1 cellular context compared by ENCODE assay signal in genomic region chr6:31702819-31703716, GRCh38.
TF ChIP-seq lines count a peak whose summit lies in the region.

TSS of gene ABHD16A (minus strand) at chr6:31703324. CDS start at chr6:31703281, 43 bp downstream.

TF ChIP-seq in HepG2, 621 proteins besides CTCF, POLR2A, EP300 and RAD21 (continued from another document and continues in another):
- TF ChIP-seq, protein P1, sequence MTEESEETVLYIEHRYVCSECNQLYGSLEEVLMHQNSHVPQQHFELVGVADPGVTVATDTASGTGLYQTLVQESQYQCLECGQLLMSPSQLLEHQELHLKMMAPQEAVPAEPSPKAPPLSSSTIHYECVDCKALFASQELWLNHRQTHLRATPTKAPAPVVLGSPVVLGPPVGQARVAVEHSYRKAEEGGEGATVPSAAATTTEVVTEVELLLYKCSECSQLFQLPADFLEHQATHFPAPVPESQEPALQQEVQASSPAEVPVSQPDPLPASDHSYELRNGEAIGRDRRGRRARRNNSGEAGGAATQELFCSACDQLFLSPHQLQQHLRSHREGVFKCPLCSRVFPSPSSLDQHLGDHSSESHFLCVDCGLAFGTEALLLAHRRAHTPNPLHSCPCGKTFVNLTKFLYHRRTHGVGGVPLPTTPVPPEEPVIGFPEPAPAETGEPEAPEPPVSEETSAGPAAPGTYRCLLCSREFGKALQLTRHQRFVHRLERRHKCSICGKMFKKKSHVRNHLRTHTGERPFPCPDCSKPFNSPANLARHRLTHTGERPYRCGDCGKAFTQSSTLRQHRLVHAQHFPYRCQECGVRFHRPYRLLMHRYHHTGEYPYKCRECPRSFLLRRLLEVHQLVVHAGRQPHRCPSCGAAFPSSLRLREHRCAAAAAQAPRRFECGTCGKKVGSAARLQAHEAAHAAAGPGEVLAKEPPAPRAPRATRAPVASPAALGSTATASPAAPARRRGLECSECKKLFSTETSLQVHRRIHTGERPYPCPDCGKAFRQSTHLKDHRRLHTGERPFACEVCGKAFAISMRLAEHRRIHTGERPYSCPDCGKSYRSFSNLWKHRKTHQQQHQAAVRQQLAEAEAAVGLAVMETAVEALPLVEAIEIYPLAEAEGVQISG (CRISPR knock-in tag; IDR thresholded peaks at IDR 0.05): peak; percentile 90
- TF ChIP-seq PCBP1 (IDR thresholded peaks at IDR 0.05; ENCODE audit: borderline replicate concordance, low read depth, low read length) (peak; percentile 66; the same call in 1 of the 2 replicates), HOMEZ (CRISPR knock-in tag; IDR thresholded peaks at IDR 0.05; ENCODE audit: low read depth) (0 out of 2 replicates have a peak, but pooled peaks have one; percentile 72), ZNF770 (CRISPR knock-in tag; IDR thresholded peaks at IDR 0.05) (peak; percentile 37; the same call in 1 of the 2 replicates), ZNF354B (CRISPR knock-in tag; IDR thresholded peaks at IDR 0.05) (no peak), CCAR2 (optimal IDR thresholded peaks at IDR 0.05; ENCODE audit: low read depth, low read length) (no peak), TAF15 (IDR thresholded peaks at IDR 0.05; ENCODE audit: low read depth, low read length, poor library complexity, severe bottlenecking) (peak; percentile 37), ZNF3 (CRISPR knock-in tag; IDR thresholded peaks at IDR 0.05) (no peak), NFIC (IDR thresholded peaks at IDR 0.05; ENCODE audit: low read length) (no peak; the same call in 1 of the 2 replicates), SMYD3 (CRISPR knock-in tag; IDR thresholded peaks at IDR 0.05) (peak; percentile 91; the same call in 1 of the 2 replicates), HNRNPL (IDR thresholded peaks at IDR 0.05; ENCODE audit: low read depth, low read length) (peak; percentile 47; the same call in 1 of the 2 replicates), TBX3 (IDR thresholded peaks at IDR 0.05; ENCODE audit: borderline replicate concordance) (peak; percentile 87), RFX1 (IDR thresholded peaks at IDR 0.05) (no peak), ZSCAN31 (CRISPR knock-in tag; IDR thresholded peaks at IDR 0.05; ENCODE audit: low read depth) (peak; percentile 71; the same call in 1 of the 2 replicates), DR1 (CRISPR knock-in tag; IDR thresholded peaks at IDR 0.05) (no peak; the same call in 1 of the 2 replicates), FOSL1 (CRISPR knock-in tag; IDR thresholded peaks at IDR 0.05; ENCODE audit: borderline replicate concordance) (no peak), MEF2D (CRISPR knock-in tag; IDR thresholded peaks at IDR 0.05) (no peak; the same call in 1 of the 2 replicates), ZNF317 (CRISPR knock-in tag; IDR thresholded peaks at IDR 0.05) (peak; percentile 84), ZFP62 (CRISPR knock-in tag; IDR thresholded peaks at IDR 0.05) (no peak; the same call in 1 of the 2 replicates), ARNT2 (CRISPR knock-in tag; IDR thresholded peaks at IDR 0.05; ENCODE audit: low read depth) (0 out of 2 replicates have a peak, but pooled peaks have one; percentile 15), GATA4 (IDR thresholded peaks at IDR 0.05; ENCODE audit: borderline replicate concordance, low read depth) (peak; percentile 63; the same call in 1 of the 2 replicates), ZNF720 (CRISPR knock-in tag; IDR thresholded peaks at IDR 0.05) (no peak), RAD51 (IDR thresholded peaks at IDR 0.05; ENCODE audit: borderline replicate concordance) (no peak), SATB2 (CRISPR knock-in tag; IDR thresholded peaks at IDR 0.05) (0 out of 2 replicates have a peak, but pooled peaks have one; percentile 26), DNMT1 (CRISPR knock-in tag; IDR thresholded peaks at IDR 0.05) (no peak)
- TF ChIP-seq, protein P2, sequence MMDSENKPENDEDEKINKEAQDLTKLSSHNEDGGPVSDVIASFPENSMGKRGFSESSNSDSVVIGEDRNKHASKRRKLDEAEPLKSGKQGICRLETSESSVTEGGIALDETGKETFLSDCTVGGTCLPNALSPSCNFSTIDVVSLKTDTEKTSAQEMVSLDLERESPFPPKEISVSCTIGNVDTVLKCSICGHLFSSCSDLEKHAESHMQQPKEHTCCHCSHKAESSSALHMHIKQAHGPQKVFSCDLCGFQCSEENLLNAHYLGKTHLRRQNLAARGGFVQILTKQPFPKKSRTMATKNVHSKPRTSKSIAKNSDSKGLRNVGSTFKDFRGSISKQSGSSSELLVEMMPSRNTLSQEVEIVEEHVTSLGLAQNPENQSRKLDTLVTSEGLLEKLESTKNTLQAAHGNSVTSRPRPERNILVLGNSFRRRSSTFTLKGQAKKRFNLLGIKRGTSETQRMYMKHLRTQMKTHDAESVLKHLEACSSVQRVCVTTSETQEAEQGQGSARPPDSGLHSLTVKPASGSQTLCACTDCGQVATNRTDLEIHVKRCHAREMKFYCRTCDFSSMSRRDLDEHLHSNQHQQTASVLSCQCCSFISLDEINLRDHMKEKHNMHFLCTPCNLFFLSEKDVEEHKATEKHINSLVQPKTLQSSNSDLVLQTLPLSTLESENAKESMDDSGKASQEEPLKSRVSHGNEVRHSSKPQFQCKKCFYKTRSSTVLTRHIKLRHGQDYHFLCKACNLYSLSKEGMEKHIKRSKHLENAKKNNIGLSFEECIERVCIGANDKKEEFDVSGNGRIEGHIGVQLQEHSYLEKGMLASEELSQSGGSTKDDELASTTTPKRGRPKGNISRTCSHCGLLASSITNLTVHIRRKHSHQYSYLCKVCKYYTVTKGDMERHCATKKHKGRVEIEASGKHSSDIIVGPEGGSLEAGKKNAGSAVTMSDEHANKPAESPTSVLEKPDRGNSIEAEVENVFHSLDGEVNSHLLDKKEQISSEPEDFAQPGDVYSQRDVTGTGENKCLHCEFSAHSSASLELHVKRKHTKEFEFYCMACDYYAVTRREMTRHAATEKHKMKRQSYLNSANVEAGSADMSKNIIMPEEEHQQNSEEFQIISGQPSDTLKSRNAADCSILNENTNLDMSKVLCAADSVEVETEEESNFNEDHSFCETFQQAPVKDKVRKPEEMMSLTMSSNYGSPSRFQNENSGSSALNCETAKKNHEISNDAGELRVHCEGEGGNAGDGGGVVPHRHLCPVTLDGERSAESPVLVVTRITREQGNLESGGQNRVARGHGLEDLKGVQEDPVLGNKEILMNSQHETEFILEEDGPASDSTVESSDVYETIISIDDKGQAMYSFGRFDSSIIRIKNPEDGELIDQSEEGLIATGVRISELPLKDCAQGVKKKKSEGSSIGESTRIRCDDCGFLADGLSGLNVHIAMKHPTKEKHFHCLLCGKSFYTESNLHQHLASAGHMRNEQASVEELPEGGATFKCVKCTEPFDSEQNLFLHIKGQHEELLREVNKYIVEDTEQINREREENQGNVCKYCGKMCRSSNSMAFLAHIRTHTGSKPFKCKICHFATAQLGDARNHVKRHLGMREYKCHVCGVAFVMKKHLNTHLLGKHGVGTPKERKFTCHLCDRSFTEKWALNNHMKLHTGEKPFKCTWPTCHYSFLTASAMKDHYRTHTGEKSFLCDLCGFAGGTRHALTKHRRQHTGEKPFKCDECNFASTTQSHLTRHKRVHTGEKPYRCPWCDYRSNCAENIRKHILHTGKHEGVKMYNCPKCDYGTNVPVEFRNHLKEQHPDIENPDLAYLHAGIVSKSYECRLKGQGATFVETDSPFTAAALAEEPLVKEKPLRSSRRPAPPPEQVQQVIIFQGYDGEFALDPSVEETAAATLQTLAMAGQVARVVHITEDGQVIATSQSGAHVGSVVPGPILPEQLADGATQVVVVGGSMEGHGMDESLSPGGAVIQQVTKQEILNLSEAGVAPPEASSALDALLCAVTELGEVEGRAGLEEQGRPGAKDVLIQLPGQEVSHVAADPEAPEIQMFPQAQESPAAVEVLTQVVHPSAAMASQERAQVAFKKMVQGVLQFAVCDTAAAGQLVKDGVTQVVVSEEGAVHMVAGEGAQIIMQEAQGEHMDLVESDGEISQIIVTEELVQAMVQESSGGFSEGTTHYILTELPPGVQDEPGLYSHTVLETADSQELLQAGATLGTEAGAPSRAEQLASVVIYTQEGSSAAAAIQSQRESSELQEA (CRISPR knock-in tag; IDR thresholded peaks at IDR 0.05; ENCODE audit: not compliant biosample characterization): no peak
- TF ChIP-seq, protein P3, sequence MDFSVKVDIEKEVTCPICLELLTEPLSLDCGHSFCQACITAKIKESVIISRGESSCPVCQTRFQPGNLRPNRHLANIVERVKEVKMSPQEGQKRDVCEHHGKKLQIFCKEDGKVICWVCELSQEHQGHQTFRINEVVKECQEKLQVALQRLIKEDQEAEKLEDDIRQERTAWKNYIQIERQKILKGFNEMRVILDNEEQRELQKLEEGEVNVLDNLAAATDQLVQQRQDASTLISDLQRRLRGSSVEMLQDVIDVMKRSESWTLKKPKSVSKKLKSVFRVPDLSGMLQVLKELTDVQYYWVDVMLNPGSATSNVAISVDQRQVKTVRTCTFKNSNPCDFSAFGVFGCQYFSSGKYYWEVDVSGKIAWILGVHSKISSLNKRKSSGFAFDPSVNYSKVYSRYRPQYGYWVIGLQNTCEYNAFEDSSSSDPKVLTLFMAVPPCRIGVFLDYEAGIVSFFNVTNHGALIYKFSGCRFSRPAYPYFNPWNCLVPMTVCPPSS (IDR thresholded peaks at IDR 0.05): no peak
- TF ChIP-seq, protein P4, sequence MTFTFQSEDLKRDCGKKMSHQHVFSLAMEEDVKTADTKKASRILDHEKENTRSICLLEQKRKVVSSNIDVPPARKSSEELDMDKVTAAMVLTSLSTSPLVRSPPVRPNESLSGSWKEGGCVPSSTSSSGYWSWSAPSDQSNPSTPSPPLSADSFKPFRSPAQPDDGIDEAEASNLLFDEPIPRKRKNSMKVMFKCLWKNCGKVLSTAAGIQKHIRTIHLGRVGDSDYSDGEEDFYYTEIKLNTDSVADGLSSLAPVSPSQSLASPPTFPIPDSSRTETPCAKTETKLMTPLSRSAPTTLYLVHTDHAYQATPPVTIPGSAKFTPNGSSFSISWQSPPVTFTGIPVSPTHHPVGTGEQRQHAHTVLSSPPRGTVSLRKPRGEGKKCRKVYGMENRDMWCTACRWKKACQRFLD (CRISPR knock-in tag; IDR thresholded peaks at IDR 0.05; ENCODE audit: borderline replicate concordance): no peak
- TF ChIP-seq, protein P5, sequence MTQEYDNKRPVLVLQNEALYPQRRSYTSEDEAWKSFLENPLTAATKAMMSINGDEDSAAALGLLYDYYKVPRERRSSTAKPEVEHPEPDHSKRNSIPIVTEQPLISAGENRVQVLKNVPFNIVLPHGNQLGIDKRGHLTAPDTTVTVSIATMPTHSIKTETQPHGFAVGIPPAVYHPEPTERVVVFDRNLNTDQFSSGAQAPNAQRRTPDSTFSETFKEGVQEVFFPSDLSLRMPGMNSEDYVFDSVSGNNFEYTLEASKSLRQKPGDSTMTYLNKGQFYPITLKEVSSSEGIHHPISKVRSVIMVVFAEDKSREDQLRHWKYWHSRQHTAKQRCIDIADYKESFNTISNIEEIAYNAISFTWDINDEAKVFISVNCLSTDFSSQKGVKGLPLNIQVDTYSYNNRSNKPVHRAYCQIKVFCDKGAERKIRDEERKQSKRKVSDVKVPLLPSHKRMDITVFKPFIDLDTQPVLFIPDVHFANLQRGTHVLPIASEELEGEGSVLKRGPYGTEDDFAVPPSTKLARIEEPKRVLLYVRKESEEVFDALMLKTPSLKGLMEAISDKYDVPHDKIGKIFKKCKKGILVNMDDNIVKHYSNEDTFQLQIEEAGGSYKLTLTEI (CRISPR knock-in tag; conservative IDR thresholded peaks at IDR 0.05): no peak
